ENCODE assay signal across 16 cellular contexts in genomic region chr12:104273503-104273902, GRCh38. TPM values are rescaled to one million over a fixed set of nuclear protein-coding genes. Genes with fewer than 3 reads are reported as not detected.
DNase-seq lines count a peak whose midpoint lies in the region; ATAC-seq lines count a peak whose summit lies in the region.
"Had no signal": no experiment of that assay in that cellular context is flagged by ENCODE, and none has a peak within 500 bp of the region (broad histone marks: within the 10 kb centered on the region; RNA-seq: fewer than 3 reads in every experiment).

No MANE protein-coding gene starts in this region.

- no peaks in the 10 kb centered on the region for H3K9me3 Mint-ChIP-seq in CD8-positive, alpha-beta memory T cell
- H3K9me3 Mint-ChIP-seq: CD4-positive, alpha-beta memory T cell had no signal

- intact Hi-C loops in left ventricle myocardium superior (cut with micrococcal nuclease), result no loop called here

- POLR2A ChIA-PET in CD8-positive, alpha-beta memory T cell (lab: Charles Lee), result no interaction called here

- H3K9me3 ChIP-seq in BLaER1, result peaks cover 15% of the 10 kb centered on the region; the same call in 1 of the 2 replicates
- peaks cover 0 to 28% (median 14%) of the 10 kb centered on the region in 11 experiments; a peak in 13 of 22 replicates for H3K9me3 ChIP-seq in BLaER1 treated with 17β-estradiol and CSF1 and Interleukin-3, amounts not matched to agents 10 nM and 100 nM (replicated peaks in 1 of 11)
- H3K9me3 ChIP-seq in T-helper 17 cell (ENCODE audit: control insufficient read depth, low read length, poor library complexity, severe bottlenecking), result no peaks in the 10 kb centered on the region
- no peaks in the 10 kb centered on the region for H3K9me3 ChIP-seq in CD8-positive, alpha-beta memory T cell (ENCODE audit: low read length)
- H3K9me3 ChIP-seq: BE2C had no signal

- ATAC-seq in T-helper 17 cell (no peak), GM19463 (IDR thresholded peaks at IDR 0.05; ENCODE audit: unreplicated experiment) (no peak), left ventricle myocardium superior (no peak), GM18861 (IDR thresholded peaks at IDR 0.05; ENCODE audit: unreplicated experiment) (no peak)

- H3K27ac Mint-ChIP-seq in T-helper 17 cell, result peak overlapping the region; percentile 32
- H3K27ac Mint-ChIP-seq in CD8-positive, alpha-beta memory T cell, result no peak overlapping the region
- H3K27ac Mint-ChIP-seq: CD14-positive monocyte; CD4-positive, alpha-beta memory T cell had no signal

- no peak overlapping the region for H3K4me3 Mint-ChIP-seq in T-helper 17 cell
- H3K4me3 Mint-ChIP-seq in CD8-positive, alpha-beta memory T cell, result no peak overlapping the region
- H3K4me3 Mint-ChIP-seq: CD14-positive monocyte; CD4-positive, alpha-beta memory T cell had no signal

- no peaks in the 10 kb centered on the region for H3K36me3 ChIP-seq in BLaER1
- H3K36me3 ChIP-seq in BLaER1 treated with 17β-estradiol and CSF1 and Interleukin-3, amounts not matched to agents 10 nM and 100 nM, result no peaks in the 10 kb centered on the region; a peak in 1 of 22 replicates
- no peaks in the 10 kb centered on the region for H3K36me3 ChIP-seq in CD8-positive, alpha-beta memory T cell (ENCODE audit: insufficient read depth, low read length)
- H3K36me3 ChIP-seq: BE2C, HAP-1 had no signal

- no peak overlapping the region for H3K4me3 ChIP-seq in BLaER1
- no peak overlapping the region for H3K4me3 ChIP-seq in BLaER1 treated with 17β-estradiol and CSF1 and Interleukin-3, amounts not matched to agents 10 nM and 100 nM
- no peak overlapping the region for H3K4me3 ChIP-seq in CD8-positive, alpha-beta memory T cell (ENCODE audit: low read length)
- H3K4me3 ChIP-seq: GM23248, HAP-1 had no signal

- H3K4me2 ChIP-seq in BLaER1, result peak overlapping the region; percentile 8
- peak overlapping the region in 6 of 11 experiments; percentile 0 to 58 (median 20); a peak in 7 of 22 replicates for H3K4me2 ChIP-seq in BLaER1 treated with 17β-estradiol and CSF1 and Interleukin-3, amounts not matched to agents 10 nM and 100 nM

- no peaks in the 10 kb centered on the region for H3K27me3 ChIP-seq in BLaER1
- no peaks in the 10 kb centered on the region for H3K27me3 ChIP-seq in BLaER1 treated with 17β-estradiol and CSF1 and Interleukin-3, amounts not matched to agents 10 nM and 100 nM
- H3K27me3 ChIP-seq in CD8-positive, alpha-beta memory T cell (ENCODE audit: insufficient read depth, low read length, poor library complexity, severe bottlenecking), result no peaks in the 10 kb centered on the region
- H3K27me3 ChIP-seq: BE2C had no signal

- no peaks in the 10 kb centered on the region for H4K20me1 ChIP-seq in BLaER1
- no peaks in the 10 kb centered on the region for H4K20me1 ChIP-seq in BLaER1 treated with 17β-estradiol and CSF1 and Interleukin-3, amounts not matched to agents 10 nM and 100 nM

- CTCF ChIA-PET in CD8-positive, alpha-beta memory T cell (lab: Charles Lee), result no interaction called here

- H3K4me1 Mint-ChIP-seq in T-helper 17 cell, result peaks cover 6% of the 10 kb centered on the region
- H3K4me1 Mint-ChIP-seq in CD8-positive, alpha-beta memory T cell, result peaks cover 5 to 10% (median 8%) of the 10 kb centered on the region in 3 donors

- DNase-seq in MV-4-11 (lab: John Stamatoyannopoulos, UW), result peak; percentile 73
- no peak for DNase-seq in T-helper 17 cell
- no peak for DNase-seq in CD8-positive, alpha-beta memory T cell
- no peak for DNase-seq in left ventricle myocardium superior
- DNase-seq: ACHN; CD4-positive, alpha-beta memory T cell; DMS79 treated with DMSO at 0.1 percent for 48 hours; GF-D8; GM23248 had no signal

- no peaks in the 10 kb centered on the region for H3K36me3 Mint-ChIP-seq in T-helper 17 cell (ENCODE audit: low read depth)
- no peaks in the 10 kb centered on the region for H3K36me3 Mint-ChIP-seq in CD8-positive, alpha-beta memory T cell
- H3K36me3 Mint-ChIP-seq: CD14-positive monocyte; CD4-positive, alpha-beta memory T cell had no signal

- H3K27ac ChIP-seq in BLaER1, result peak overlapping the region; percentile 46; the same call in 1 of the 2 replicates
- peak overlapping the region in 1 of 11 experiments; percentile 15; a peak in 1 of 22 replicates for H3K27ac ChIP-seq in BLaER1 treated with 17β-estradiol and CSF1 and Interleukin-3, amounts not matched to agents 10 nM and 100 nM
- H3K27ac ChIP-seq in CD8-positive, alpha-beta memory T cell (ENCODE audit: low read depth, low read length), result no peak overlapping the region
- H3K27ac ChIP-seq: GM23248 had no signal

- H3K9ac ChIP-seq in BLaER1, result no peak overlapping the region; the same call in 1 of the 2 replicates
- no peak overlapping the region for H3K9ac ChIP-seq in BLaER1 treated with 17β-estradiol and CSF1 and Interleukin-3, amounts not matched to agents 10 nM and 100 nM
- H3K9ac ChIP-seq: GM23248 had no signal

- H3K4me1 ChIP-seq in BLaER1, result peaks cover 90% of the 10 kb centered on the region
- H3K4me1 ChIP-seq in BLaER1 treated with 17β-estradiol and CSF1 and Interleukin-3, amounts not matched to agents 10 nM and 100 nM, result peaks cover 13 to 84% (median 55%) of the 10 kb centered on the region in 10 experiments
- H3K4me1 ChIP-seq in CD8-positive, alpha-beta memory T cell (ENCODE audit: insufficient read depth, low read length), result no peaks in the 10 kb centered on the region
- H3K4me1 ChIP-seq: BE2C had no signal

- no peaks in the 10 kb centered on the region for H3K27me3 Mint-ChIP-seq in T-helper 17 cell
- H3K27me3 Mint-ChIP-seq in CD8-positive, alpha-beta memory T cell, result no peaks in the 10 kb centered on the region

RNA-seq across cellular contexts. Expression of gene EID3, which starts 30.0 kb away (rescaled TPM):
- total RNA-seq in T-helper 17 cell, result 10 to 100 TPM; 12.2 to 13.7 TPM
- 1 to 10 TPM; 7.7 to 8.3 TPM for total RNA-seq in CD8-positive, alpha-beta memory T cell
- 13.5 TPM for polyA plus RNA-seq in CD8-positive, alpha-beta memory T cell
- total RNA-seq in left ventricle myocardium superior, result 0.97 TPM

RNA-seq across cellular contexts. Expression of gene TXNRD1, which starts 57.9 kb away (rescaled TPM):
- total RNA-seq in T-helper 17 cell (10 to 100 TPM; 33.5 to 47.2 TPM), left ventricle myocardium superior (88.0 TPM)
- 100 to 1,000 TPM; 103 to 107 TPM for total RNA-seq in CD8-positive, alpha-beta memory T cell
- 30.6 TPM for polyA plus RNA-seq in CD8-positive, alpha-beta memory T cell
